ENCODE assay signal across 2 cellular contexts in genomic region chr12:120597861-120598260, GRCh38.
A peak's percentile ranks its signal among the peaks of the same experiment; 100 is the strongest.
TF ChIP-seq lines count a peak whose summit lies in the region.

No MANE protein-coding gene starts in this region.

TF ChIP-seq in HepG2, 621 proteins besides CTCF, POLR2A, EP300 and RAD21:
- peak; percentile 90 for TF ChIP-seq ZNF768 (CRISPR knock-in tag; IDR thresholded peaks at IDR 0.05)
- TF ChIP-seq RNF2 (conservative IDR thresholded peaks at IDR 0.05; ENCODE audit: low read depth): no peak
- TF ChIP-seq DDIT3 (CRISPR knock-in tag; IDR thresholded peaks at IDR 0.05): no peak

TF ChIP-seq in K562, 482 proteins besides CTCF, POLR2A, EP300 and RAD21:
- TF ChIP-seq FOXA3 (CRISPR knock-in tag; conservative IDR thresholded peaks at IDR 0.05 in 1 of 2, IDR thresholded peaks at IDR 0.05 in 1 of 2): 0 out of 4 replicates have a peak, but pooled peaks of 1 of the 2 experiments have one; percentile 16
- TF ChIP-seq ZNF699 (CRISPR knock-in tag; IDR thresholded peaks at IDR 0.05; ENCODE audit: insufficient replicate concordance): no peak
- TF ChIP-seq BCOR (IDR thresholded peaks at IDR 0.05): peak; percentile 64
- TF ChIP-seq ZNF197 (CRISPR knock-in tag; IDR thresholded peaks at IDR 0.05; ENCODE audit: low read depth): no peak
- TF ChIP-seq SMARCA5 (IDR thresholded peaks at IDR 0.05): peak; percentile 34; the same call in 1 of the 2 replicates
- no peak for TF ChIP-seq XRCC4 (IDR thresholded peaks at IDR 0.05; ENCODE audit: extremely low read depth, insufficient read depth, insufficient read length)
- TF ChIP-seq RBM25 (IDR thresholded peaks at IDR 0.05; ENCODE audit: low read depth, low read length, severe bottlenecking): peak; percentile 35
- no peak for TF ChIP-seq SP1 (CRISPR knock-in tag; IDR thresholded peaks at IDR 0.05)
- TF ChIP-seq SRSF3 (IDR thresholded peaks at IDR 0.05; ENCODE audit: insufficient read depth, low read length): no peak
- TF ChIP-seq ZFP36 (IDR thresholded peaks at IDR 0.05; ENCODE audit: low read depth, low read length, partially characterized antibody): peak; percentile 69
- 0 out of 2 replicates have a peak, but pooled peaks have one; percentile 23 for TF ChIP-seq ARID4B (CRISPR knock-in tag; IDR thresholded peaks at IDR 0.05)
- no peak for TF ChIP-seq ZNF12 (CRISPR knock-in tag; IDR thresholded peaks at IDR 0.05)
- TF ChIP-seq MAX (CRISPR knock-in tag; IDR thresholded peaks at IDR 0.05): peak; percentile 35; the same call in 1 of the 2 replicates
- no peak for TF ChIP-seq RFX7 (CRISPR knock-in tag; IDR thresholded peaks at IDR 0.05)
- no peak for TF ChIP-seq HCFC1 (IDR thresholded peaks at IDR 0.05; ENCODE audit: low read depth, low read length)
TF ChIP-seq in K562: peak in this region for 7.
